23 cellular contexts compared by ENCODE assay signal in the genomic region with DNA sequence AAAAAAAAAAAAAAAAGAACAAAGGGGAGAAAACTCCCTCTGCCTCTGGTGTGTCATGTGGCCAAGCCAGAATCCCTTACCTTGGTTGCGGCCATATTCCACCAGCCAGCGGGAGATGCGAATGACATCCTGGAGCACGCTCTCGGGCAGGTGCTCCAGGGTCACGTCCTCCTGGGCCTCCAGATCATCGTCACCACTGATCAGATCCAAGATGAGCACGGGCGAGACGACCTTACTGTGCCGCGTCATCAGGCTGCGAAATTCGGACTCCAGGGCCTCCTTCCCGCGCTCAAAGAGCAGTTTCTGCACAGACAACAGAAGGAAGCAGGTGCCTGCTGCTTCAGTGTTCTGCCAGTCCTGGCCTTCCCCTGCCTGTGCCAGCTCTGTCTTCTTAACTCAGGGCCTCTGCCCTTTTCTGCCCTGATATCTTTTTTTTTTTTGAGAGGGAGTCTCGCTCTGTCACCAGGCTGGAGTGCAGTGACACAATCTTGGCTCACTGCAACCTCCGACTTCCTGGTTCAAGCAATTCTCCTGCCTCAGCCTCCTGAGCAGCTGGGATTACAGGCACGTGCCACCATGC. TPM values are rescaled to one million over a fixed set of nuclear protein-coding genes. Genes with fewer than 3 reads are reported as not detected.
DNase-seq lines count a peak whose midpoint lies in the region; ATAC-seq, FAIRE-seq and TF ChIP-seq lines count a peak whose summit lies in the region.
"Had no signal": no experiment of that assay in that cellular context is flagged by ENCODE, and none has a peak within 500 bp of the region (broad histone marks: within the 10 kb centered on the region; RNA-seq: fewer than 3 reads in every experiment).

No MANE protein-coding gene starts in this region.

- H3K9me3 ChIP-seq in osteoblast (ENCODE audit: low read depth, low read length) = no peaks in the 10 kb centered on the region
- H3K9me3 ChIP-seq: HAP-1 had no signal

- peaks cover 16% of the 10 kb centered on the region for H4K20me1 ChIP-seq in osteoblast (ENCODE audit: insufficient read depth, low read length)

- TF ChIP-seq POLR2A in GM12892 (IDR thresholded peaks at IDR 0.05; ENCODE audit: low read depth, low read length) = no peak

- no peak for FAIRE-seq in GM12892 (lab: Jason Lieb, UNC)
- FAIRE-seq: G401.6, GM18507, H54 had no signal

- H3K79me2 ChIP-seq in osteoblast (ENCODE audit: insufficient read depth, low read length) = peaks cover 15% of the 10 kb centered on the region

- intact Hi-C loops in left ventricle myocardium superior (cut with micrococcal nuclease) (no loop called here), cardiac septum (cut with DNase I) (no loop called here)

- H3K4me2 ChIP-seq in osteoblast (ENCODE audit: insufficient read depth, low read length) = no peak overlapping the region

- no peak overlapping the region for H3K4me3 ChIP-seq in osteoblast (ENCODE audit: insufficient read depth, low read length)
- H3K4me3 ChIP-seq: HAP-1 had no signal

- no peak overlapping the region for H3K27ac ChIP-seq in osteoblast (ENCODE audit: low read depth, low read length)

- H2AFZ ChIP-seq in osteoblast (ENCODE audit: low read length) = no peak overlapping the region

- peaks cover 67% of the 10 kb centered on the region for H3K36me3 ChIP-seq in osteoblast (ENCODE audit: insufficient read depth, low read length)

- peaks cover 8% of the 10 kb centered on the region for H3K4me1 ChIP-seq in osteoblast (ENCODE audit: insufficient read depth, low read length)

- ATAC-seq in left ventricle myocardium superior = peak; percentile 53
- no peak for ATAC-seq in HG02981 (IDR thresholded peaks at IDR 0.05; ENCODE audit: unreplicated experiment)

- DNase-seq in left ventricle myocardium superior (no peak), cardiac septum (ENCODE audit: low spot score) (no peak), GM12892 (ENCODE audit: insufficient read length) (peak; percentile 4), ecto neural progenitor cell (ENCODE audit: low spot score) (peak; percentile 42), osteoblast (ENCODE audit: insufficient read length, low spot score, missing footprints) (peak; percentile 4), Kasumi-1 (lab: John Stamatoyannopoulos, UW) (no peak), NCI-H2227 treated with DMSO at 0.1 percent for 48 hours (lab: John Stamatoyannopoulos, UW) (no peak)
- DNase-seq: C1 segment of cervical spinal cord; Calu3; CD4-positive, alpha-beta memory T cell; COR-L47; DMS153; DND-41; GOT3; HFFc6 had no signal

- H3K27me3 ChIP-seq in osteoblast (ENCODE audit: insufficient read depth, low read length) = no peaks in the 10 kb centered on the region

- TF ChIP-seq CTCF in osteoblast (IDR thresholded peaks at IDR 0.05; ENCODE audit: extremely low read depth, low read depth, low read length) = no peak

RNA-seq across cellular contexts. Expression of gene EXOC7, which starts 5.8 kb away (rescaled TPM):
- total RNA-seq in left ventricle myocardium superior (82.2 TPM), cardiac septum (86.9 TPM), osteoblast (102 TPM in 2 replicates)
- polyA plus RNA-seq in GM12892 (2012; ENCODE audit: missing spikeins) = 33.7 TPM

RNA-seq across cellular contexts. Expression of gene ZACN, which starts 18.8 kb away (rescaled TPM):
- total RNA-seq in left ventricle myocardium superior (not detected), cardiac septum (not detected), osteoblast (not detected in 2 replicates)
- 3.2 TPM for polyA plus RNA-seq in GM12892 (2012; ENCODE audit: missing spikeins)
- total RNA-seq: A172, A673 had no signal

RNA-seq across cellular contexts. Expression of gene GALR2, which starts 23.2 kb away (rescaled TPM):
- total RNA-seq in left ventricle myocardium superior (not detected), cardiac septum (not detected), osteoblast (0.29 TPM in 1 of 2 replicates, not detected in the other)
- polyA plus RNA-seq in GM12892 (2012; ENCODE audit: missing spikeins) = not detected
- total RNA-seq: A172; A673; CD4-positive, alpha-beta memory T cell had no signal
- polyA plus RNA-seq: BJ had no signal

RNA-seq across cellular contexts. Expression of gene SRP68, which starts 25.5 kb away (rescaled TPM):
- total RNA-seq in left ventricle myocardium superior = 66.1 TPM
- total RNA-seq in cardiac septum = 53.9 TPM
- polyA plus RNA-seq in GM12892 (2012; ENCODE audit: missing spikeins) = 37.8 TPM
- 22.7 and 25.3 TPM in 2 replicates for total RNA-seq in osteoblast

RNA-seq across cellular contexts. Expression of gene FOXJ1, which starts 43.2 kb away (rescaled TPM):
- total RNA-seq in left ventricle myocardium superior (not detected), cardiac septum (not detected), osteoblast (not detected in 2 replicates)
- not detected for polyA plus RNA-seq in GM12892 (2012; ENCODE audit: missing spikeins)
- total RNA-seq: A172, Calu3, HFFc6 had no signal
- polyA plus RNA-seq: BJ; CD4-positive, alpha-beta memory T cell had no signal

Comparison
In these comparisons a context has a peak if more than half of its experiments do, and no peak if none do; other contexts are left out.
1. DNase-seq: peak in GM12892 (single experiment), ecto neural progenitor cell (single experiment) and osteoblast (single experiment); none in left ventricle myocardium superior (single experiment), cardiac septum (single experiment), Kasumi-1 (0 of 2) and NCI-H2227 treated with DMSO at 0.1 percent for 48 hours (single experiment).